9 cellular contexts compared by ENCODE assay signal in the genomic region with DNA sequence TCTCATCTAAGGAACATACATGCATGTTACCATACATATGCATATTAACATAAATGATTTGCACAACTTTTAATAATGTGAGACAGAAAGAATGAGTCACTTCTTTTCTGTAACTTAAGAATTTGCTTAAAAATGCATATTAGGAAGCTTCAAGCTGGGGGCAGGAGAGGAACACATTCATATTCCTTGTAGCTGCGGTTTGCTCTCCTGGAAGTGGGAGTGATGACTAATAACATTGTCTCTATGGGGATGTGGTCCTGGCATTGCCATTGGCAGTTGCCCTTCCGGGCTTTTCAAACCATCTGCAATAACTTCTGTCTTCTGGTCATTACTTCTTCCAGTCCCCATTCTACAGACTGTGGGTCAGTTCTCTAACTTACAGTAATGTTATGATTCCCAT. TPM values are rescaled to one million over a fixed set of nuclear protein-coding genes. Genes with fewer than 3 reads are reported as not detected.
A peak's percentile ranks its signal among the peaks of the same experiment; 100 is the strongest.
DNase-seq lines count a peak whose midpoint lies in the region; ATAC-seq and TF ChIP-seq lines count a peak whose summit lies in the region.
"Had no signal": no experiment of that assay in that cellular context is flagged by ENCODE, and none has a peak within 500 bp of the region (broad histone marks: within the 10 kb centered on the region; RNA-seq: fewer than 3 reads in every experiment).

No MANE protein-coding gene starts in this region.

- no peak overlapping the region for H3K4me3 ChIP-seq in MG63

- DNase-seq in CD1c-positive myeloid dendritic cell (ENCODE audit: extremely low spot score) (peak; percentile 94), MG63 (peak; percentile 85), amniotic stem cell (lab: John Stamatoyannopoulos, UW) (peak; percentile 84), kidney tubule cell (ENCODE audit: low spot score) (peak; percentile 77), erythroblast (lab: John Stamatoyannopoulos, UW) (no peak), GM19238 (ENCODE audit: insufficient read length, low spot score) (no peak)
- DNase-seq: activated CD4-positive, alpha-beta T cell treated with anti-CD3 and anti-CD28 coated beads, Interleukin-2, amount 10 ng/mL, durations not matched to agents 7 days and 5 days had no signal

- TF ChIP-seq POLR2A in erythroblast (IDR thresholded peaks at IDR 0.05; ENCODE audit: low read length): no peak

- no peaks in the 10 kb centered on the region for H3K9me3 ChIP-seq in MG63

- ATAC-seq in HG03097 (IDR thresholded peaks at IDR 0.05; ENCODE audit: low FRiP score, unreplicated experiment) (no peak), GM21528 (IDR thresholded peaks at IDR 0.05; ENCODE audit: low FRiP score, unreplicated experiment) (no peak)

- H3K36me3 ChIP-seq in MG63: no peaks in the 10 kb centered on the region

- peaks cover 3% of the 10 kb centered on the region for H3K27me3 ChIP-seq in MG63

RNA-seq across cellular contexts. Expression of a gene that starts 15.6 kb away (rescaled TPM):
- total RNA-seq in MG63 (2014; rRNA removed; shearing (Covaris generic); ENCODE audit: low replicate concordance): 0.20 and 0.36 TPM in 2 replicates

Comparison
In these comparisons a context has a peak if more than half of its experiments do, and no peak if none do; other contexts are left out.
1. DNase-seq: peak in CD1c-positive myeloid dendritic cell (single experiment), MG63 (single experiment), amniotic stem cell (single experiment) and kidney tubule cell (single experiment); none in erythroblast (0 of 2) and GM19238 (single experiment).